30 cellular contexts compared by ENCODE assay signal in the genomic region with DNA sequence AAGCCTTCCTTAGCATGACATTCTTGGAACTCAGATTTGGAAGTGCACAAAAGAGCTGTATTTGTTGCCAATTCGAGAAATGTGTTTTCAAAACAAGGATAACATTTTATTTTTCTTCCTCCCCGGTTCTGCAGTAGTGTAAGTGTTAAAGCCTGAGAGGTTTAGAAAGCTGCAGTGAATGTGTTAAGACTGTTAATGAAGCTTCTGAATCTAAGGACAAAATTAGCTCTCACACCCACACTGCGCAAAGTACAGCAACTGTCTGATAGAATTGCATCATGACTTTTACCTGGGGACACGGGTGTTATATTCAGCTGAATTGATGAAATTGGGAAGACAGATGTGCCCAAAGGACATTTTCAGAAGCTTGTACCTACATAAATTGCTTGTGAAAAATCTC.
DNase-seq lines count a peak whose midpoint lies in the region; ATAC-seq and TF ChIP-seq lines count a peak whose summit lies in the region.
"Had no signal": no experiment of that assay in that cellular context is flagged by ENCODE, and none has a peak within 500 bp of the region (broad histone marks: within the 10 kb centered on the region; RNA-seq: fewer than 3 reads in every experiment).

No MANE protein-coding gene starts in this region.

- no peak for ATAC-seq in right cardiac atrium
- no peak for ATAC-seq in Right ventricle myocardium inferior
- no peak for ATAC-seq in HG02571 (IDR thresholded peaks at IDR 0.05; ENCODE audit: unreplicated experiment)
- ATAC-seq: GM12878, HCT116, K562, Panc1 had no signal

- no peak overlapping the region for H3K27ac Mint-ChIP-seq in activated T-helper 1 cell treated with anti-CD3 and anti-CD28 coated beads, Interleukin-12 subunit alpha, Interleukin-12 subunit beta, Interleukin-2, Interleukin-4 antibody, amounts not matched to agents 30 ng/mL and 10 ng/mL and 1 ng/mL, durations not matched to agents 14 hours and 24 hours and 36 hours
- H3K27ac Mint-ChIP-seq: CD14-positive monocyte; CD8-positive, alpha-beta memory T cell had no signal

- no peaks in the 10 kb centered on the region for H3K4me1 Mint-ChIP-seq in activated T-helper 1 cell treated with anti-CD3 and anti-CD28 coated beads, Interleukin-12 subunit alpha, Interleukin-12 subunit beta, Interleukin-2, Interleukin-4 antibody, amounts not matched to agents 30 ng/mL and 10 ng/mL and 1 ng/mL, durations not matched to agents 14 hours and 24 hours and 36 hours (ENCODE audit: low read depth)
- H3K4me1 Mint-ChIP-seq: CD14-positive monocyte; CD8-positive, alpha-beta memory T cell had no signal

- peak overlapping the region; percentile 40 for H3K4me3 ChIP-seq in right cardiac atrium (ENCODE audit: low read length)
- H3K4me3 ChIP-seq: GM12878, K562 had no signal

- DNase-seq in right cardiac atrium (no peak), Right ventricle myocardium inferior (ENCODE audit: missing footprints) (no peak), caudate nucleus (lab: John Stamatoyannopoulos, UW) (peak in 14 of 61 donors; percentile 1 to 77 (median 20)), medulla oblongata (ENCODE audit: extremely low spot score) (peak; percentile 58), putamen (ENCODE audit: low spot score) (peak; percentile 78), GM13977 (ENCODE audit: low spot score) (no peak)
- no peak for DNase-seq in activated T-helper 1 cell treated with anti-CD3 and anti-CD28 coated beads, Interleukin-12 subunit alpha, Interleukin-12 subunit beta, Interleukin-2, Interleukin-4 antibody, amounts not matched to agents 30 ng/mL and 10 ng/mL and 1 ng/mL, durations not matched to agents 14 hours and 24 hours and 36 hours (ENCODE audit: low spot score)
- DNase-seq: BE2C; CD8-positive, alpha-beta memory T cell; DMS 273 treated with DMSO at 0.1 percent for 48 hours; DMS79; EL; GDM1; Kasumi-1; NCI-H1092 treated with DMSO at 0.1 percent for 48 hours; NCI-H146; NCI-H2029; NCI-H446; NCI-H524 treated with DMSO at 0.1 percent for 48 hours; NCI-H82; SHP77 treated with DMSO at 0.1 percent for 48 hours had no signal

- no peaks in the 10 kb centered on the region for H3K9me3 Mint-ChIP-seq in activated T-helper 1 cell treated with anti-CD3 and anti-CD28 coated beads, Interleukin-12 subunit alpha, Interleukin-12 subunit beta, Interleukin-2, Interleukin-4 antibody, amounts not matched to agents 30 ng/mL and 10 ng/mL and 1 ng/mL, durations not matched to agents 14 hours and 24 hours and 36 hours
- H3K9me3 Mint-ChIP-seq: CD14-positive monocyte had no signal

- in situ Hi-C loops in GM13977 (cut with MboI; ENCODE audit: low pct_unique_long_range_greater_than_20kb, low sequenced_read_pairs, unreplicated experiment) = no loop called here

- H3K27me3 Mint-ChIP-seq in activated T-helper 1 cell treated with anti-CD3 and anti-CD28 coated beads, Interleukin-12 subunit alpha, Interleukin-12 subunit beta, Interleukin-2, Interleukin-4 antibody, amounts not matched to agents 30 ng/mL and 10 ng/mL and 1 ng/mL, durations not matched to agents 14 hours and 24 hours and 36 hours (ENCODE audit: insufficient read depth) = no peaks in the 10 kb centered on the region
- H3K27me3 Mint-ChIP-seq: CD8-positive, alpha-beta memory T cell had no signal

- no peaks in the 10 kb centered on the region for H3K27me3 ChIP-seq in right cardiac atrium (ENCODE audit: control insufficient read depth, insufficient read depth)
- H3K27me3 ChIP-seq: BE2C had no signal

- no peak for TF ChIP-seq CTCF in GM13977 (IDR thresholded peaks at IDR 0.05; ENCODE audit: extremely low read depth, insufficient read depth, missing control alignments)

- intact Hi-C loops in right cardiac atrium (cut with DNase I) (no loop called here), Right ventricle myocardium inferior (cut with DNase I) (no loop called here)
- intact Hi-C loops in activated T-helper 1 cell treated with anti-CD3 and anti-CD28 coated beads, Interleukin-12 subunit alpha, Interleukin-12 subunit beta, Interleukin-2, Interleukin-4 antibody, amounts not matched to agents 30 ng/mL and 10 ng/mL and 1 ng/mL, durations not matched to agents 14 hours and 24 hours and 36 hours (cut with micrococcal nuclease) = no loop called here

- no peak overlapping the region for H3K4me3 Mint-ChIP-seq in activated T-helper 1 cell treated with anti-CD3 and anti-CD28 coated beads, Interleukin-12 subunit alpha, Interleukin-12 subunit beta, Interleukin-2, Interleukin-4 antibody, amounts not matched to agents 30 ng/mL and 10 ng/mL and 1 ng/mL, durations not matched to agents 14 hours and 24 hours and 36 hours
- H3K4me3 Mint-ChIP-seq: CD14-positive monocyte; CD8-positive, alpha-beta memory T cell had no signal

- H3K27ac ChIP-seq in right cardiac atrium (ENCODE audit: low read length) = no peak overlapping the region
- peak overlapping the region; percentile 31 for H3K27ac ChIP-seq in caudate nucleus (ENCODE audit: low read depth, low read length)
- H3K27ac ChIP-seq: 22Rv1, HL-60, RWPE1 had no signal

- WGBS in right cardiac atrium = 43% methylated on average over 4 of the region's 4 CpGs

- H3K9me3 ChIP-seq in right cardiac atrium (ENCODE audit: control insufficient read depth, low read length) = no peaks in the 10 kb centered on the region
- H3K9me3 ChIP-seq: BE2C had no signal

- H3K36me3 Mint-ChIP-seq in activated T-helper 1 cell treated with anti-CD3 and anti-CD28 coated beads, Interleukin-12 subunit alpha, Interleukin-12 subunit beta, Interleukin-2, Interleukin-4 antibody, amounts not matched to agents 30 ng/mL and 10 ng/mL and 1 ng/mL, durations not matched to agents 14 hours and 24 hours and 36 hours (ENCODE audit: low read depth) = no peaks in the 10 kb centered on the region
- H3K36me3 Mint-ChIP-seq: CD14-positive monocyte had no signal

- H3K4me1 ChIP-seq in right cardiac atrium (ENCODE audit: control insufficient read depth, insufficient read depth, low read length) = no peaks in the 10 kb centered on the region
- H3K4me1 ChIP-seq: BE2C had no signal

Comparison
In these comparisons a context has a peak if more than half of its experiments do, and no peak if none do; other contexts are left out.
1. DNase-seq: peak in medulla oblongata (single experiment) and putamen (single experiment); none in right cardiac atrium (0 of 3), Right ventricle myocardium inferior (single experiment), activated T-helper 1 cell treated with anti-CD3 and anti-CD28 coated beads, Interleukin-12 subunit alpha, Interleukin-12 subunit beta, Interleukin-2, Interleukin-4 antibody, amounts not matched to agents 30 ng/mL and 10 ng/mL and 1 ng/mL, durations not matched to agents 14 hours and 24 hours and 36 hours (single experiment) and GM13977 (single experiment).